1 cellular context compared by ENCODE assay signal in genomic region chr15:59199775-59200465, GRCh38.
TF ChIP-seq lines count a peak whose summit lies in the region.

No MANE protein-coding gene starts in this region.

TF ChIP-seq in A549, 52 proteins besides CTCF, POLR2A, EP300 and RAD21 (continued from another document):
- TF ChIP-seq PBX3 (IDR thresholded peaks at IDR 0.05) (no peak), JUNB (IDR thresholded peaks at IDR 0.05) (peak; percentile 91), HES2 (IDR thresholded peaks at IDR 0.05) (no peak), POLR2AphosphoS2 (conservative IDR thresholded peaks at IDR 0.05; ENCODE audit: low read length) (no peak), CBX2 (IDR thresholded peaks at IDR 0.05; ENCODE audit: borderline replicate concordance, low read depth) (no peak), CBX8 (IDR thresholded peaks at IDR 0.05) (no peak), REST (IDR thresholded peaks at IDR 0.05) (no peak), BHLHE40 (IDR thresholded peaks at IDR 0.05; ENCODE audit: low read depth, low read length) (no peak), ZNF302 (CRISPR knock-in tag; IDR thresholded peaks at IDR 0.05) (no peak), FOXS1 (CRISPR knock-in tag; IDR thresholded peaks at IDR 0.05) (no peak), TP53 (CRISPR knock-in tag; IDR thresholded peaks at IDR 0.05) (no peak), CEBPB (IDR thresholded peaks at IDR 0.05) (no peak; a peak in 1 of 4 replicates), ZSCAN20 (CRISPR knock-in tag; IDR thresholded peaks at IDR 0.05) (no peak), ZFP36 (IDR thresholded peaks at IDR 0.05; ENCODE audit: borderline replicate concordance, partially characterized antibody) (no peak), ESRRA (IDR thresholded peaks at IDR 0.05; ENCODE audit: borderline replicate concordance, low read length) (no peak), RNF2 (IDR thresholded peaks at IDR 0.05; ENCODE audit: borderline replicate concordance, low read depth) (no peak), SMC3 (IDR thresholded peaks at IDR 0.05) (peak; percentile 33; the same call in 1 of the 3 replicates), HEYL (CRISPR knock-in tag; IDR thresholded peaks at IDR 0.05) (no peak), ATOH8 (CRISPR knock-in tag; IDR thresholded peaks at IDR 0.05; ENCODE audit: low read depth) (0 out of 2 replicates have a peak, but pooled peaks have one; percentile 21), MAFK (IDR thresholded peaks at IDR 0.05; ENCODE audit: partially characterized antibody) (peak; percentile 67), KDM5A (IDR thresholded peaks at IDR 0.05) (no peak), JUN (IDR thresholded peaks at IDR 0.05) (peak; percentile 79 to 82; a peak in 4 of 5 replicates), MAZ (IDR thresholded peaks at IDR 0.05; ENCODE audit: borderline replicate concordance, low read depth, low read length) (no peak), CHD4 (IDR thresholded peaks at IDR 0.05; ENCODE audit: borderline replicate concordance) (no peak), SREBF2 (IDR thresholded peaks at IDR 0.05) (no peak), HOXA7 (CRISPR knock-in tag; IDR thresholded peaks at IDR 0.05) (no peak), HOXB13 (CRISPR knock-in tag; IDR thresholded peaks at IDR 0.05; ENCODE audit: low read depth) (no peak), RARB (CRISPR knock-in tag; IDR thresholded peaks at IDR 0.05) (no peak), FOSL2 (IDR thresholded peaks at IDR 0.05) (peak; percentile 93), FOSL2 (CRISPR knock-in tag; IDR thresholded peaks at IDR 0.05) (peak; percentile 97), HDAC2 (IDR thresholded peaks at IDR 0.05) (no peak), NFE2L2 (conservative IDR thresholded peaks at IDR 0.05; ENCODE audit: low read length) (no peak), RFX5 (IDR thresholded peaks at IDR 0.05) (no peak), MYC (IDR thresholded peaks at IDR 0.05; ENCODE audit: borderline replicate concordance, low read length) (no peak), EHMT2 (IDR thresholded peaks at IDR 0.05; ENCODE audit: low read depth) (no peak)
- TF ChIP-seq, protein P1, sequence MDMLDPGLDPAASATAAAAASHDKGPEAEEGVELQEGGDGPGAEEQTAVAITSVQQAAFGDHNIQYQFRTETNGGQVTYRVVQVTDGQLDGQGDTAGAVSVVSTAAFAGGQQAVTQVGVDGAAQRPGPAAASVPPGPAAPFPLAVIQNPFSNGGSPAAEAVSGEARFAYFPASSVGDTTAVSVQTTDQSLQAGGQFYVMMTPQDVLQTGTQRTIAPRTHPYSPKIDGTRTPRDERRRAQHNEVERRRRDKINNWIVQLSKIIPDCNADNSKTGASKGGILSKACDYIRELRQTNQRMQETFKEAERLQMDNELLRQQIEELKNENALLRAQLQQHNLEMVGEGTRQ (IDR thresholded peaks at IDR 0.05): no peak
- TF ChIP-seq, protein P2, sequence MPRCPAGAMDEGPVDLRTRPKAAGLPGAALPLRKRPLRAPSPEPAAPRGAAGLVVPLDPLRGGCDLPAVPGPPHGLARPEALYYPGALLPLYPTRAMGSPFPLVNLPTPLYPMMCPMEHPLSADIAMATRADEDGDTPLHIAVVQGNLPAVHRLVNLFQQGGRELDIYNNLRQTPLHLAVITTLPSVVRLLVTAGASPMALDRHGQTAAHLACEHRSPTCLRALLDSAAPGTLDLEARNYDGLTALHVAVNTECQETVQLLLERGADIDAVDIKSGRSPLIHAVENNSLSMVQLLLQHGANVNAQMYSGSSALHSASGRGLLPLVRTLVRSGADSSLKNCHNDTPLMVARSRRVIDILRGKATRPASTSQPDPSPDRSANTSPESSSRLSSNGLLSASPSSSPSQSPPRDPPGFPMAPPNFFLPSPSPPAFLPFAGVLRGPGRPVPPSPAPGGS (IDR thresholded peaks at IDR 0.05): no peak
- TF ChIP-seq, protein P3, sequence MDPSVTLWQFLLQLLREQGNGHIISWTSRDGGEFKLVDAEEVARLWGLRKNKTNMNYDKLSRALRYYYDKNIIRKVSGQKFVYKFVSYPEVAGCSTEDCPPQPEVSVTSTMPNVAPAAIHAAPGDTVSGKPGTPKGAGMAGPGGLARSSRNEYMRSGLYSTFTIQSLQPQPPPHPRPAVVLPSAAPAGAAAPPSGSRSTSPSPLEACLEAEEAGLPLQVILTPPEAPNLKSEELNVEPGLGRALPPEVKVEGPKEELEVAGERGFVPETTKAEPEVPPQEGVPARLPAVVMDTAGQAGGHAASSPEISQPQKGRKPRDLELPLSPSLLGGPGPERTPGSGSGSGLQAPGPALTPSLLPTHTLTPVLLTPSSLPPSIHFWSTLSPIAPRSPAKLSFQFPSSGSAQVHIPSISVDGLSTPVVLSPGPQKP (IDR thresholded peaks at IDR 0.05; ENCODE audit: low read depth, low read length): no peak
